ENCODE assay signal across 9 cellular contexts in the genomic region with DNA sequence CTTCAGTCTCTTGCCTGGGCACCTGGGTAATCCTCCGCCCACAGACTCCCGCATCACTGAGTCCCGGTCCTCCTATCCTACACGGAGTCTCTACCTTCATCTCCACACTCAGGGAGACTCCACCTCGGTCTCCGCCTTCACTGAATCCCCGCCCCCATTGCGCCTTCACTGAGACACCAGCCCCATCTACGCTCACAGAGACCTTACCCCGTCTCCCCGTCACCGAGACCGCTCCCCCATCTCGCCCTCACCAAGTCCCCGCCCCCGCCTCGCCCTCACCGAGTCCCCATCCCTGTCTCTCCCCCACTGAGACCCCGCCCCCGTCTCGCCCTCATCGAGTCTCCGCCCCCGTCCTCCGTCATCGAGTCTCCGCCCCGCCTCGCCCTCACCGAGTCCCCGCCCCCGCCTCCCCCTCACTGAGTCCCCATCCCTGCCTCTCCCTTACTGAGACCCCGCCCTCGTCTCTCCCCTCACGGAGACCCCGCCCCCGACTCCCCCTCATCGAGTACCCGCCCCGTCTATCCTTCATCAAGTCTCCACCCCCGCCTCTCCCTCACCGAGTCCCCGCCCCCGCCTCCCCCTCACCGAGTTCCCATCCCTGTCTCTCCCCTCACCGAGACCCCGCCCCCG. TPM values are rescaled to one million over a fixed set of nuclear protein-coding genes. Genes with fewer than 3 reads are reported as not detected.
A peak's percentile ranks its signal among the peaks of the same experiment; 100 is the strongest.
DNase-seq lines count a peak whose midpoint lies in the region; ATAC-seq and TF ChIP-seq lines count a peak whose summit lies in the region.
"Had no signal": no experiment of that assay in that cellular context is flagged by ENCODE, and none has a peak within 500 bp of the region (broad histone marks: within the 10 kb centered on the region; RNA-seq: fewer than 3 reads in every experiment).

No MANE protein-coding gene starts in this region.

- H3K4me1 ChIP-seq in tibial artery: peaks cover 0 to 10% (median 4%) of the 10 kb centered on the region in 4 donors

- peaks cover 23% of the 10 kb centered on the region for H3K4me1 Mint-ChIP-seq in T-helper 1 cell treated with Interleukin-12 subunit alpha and Interleukin-12 subunit beta and Interleukin-4 antibody, amounts not matched to agents 30 μg/mL and 1 μg/mL, for 36 hours (ENCODE audit: low read depth)

- ATAC-seq in GM21528 (IDR thresholded peaks at IDR 0.05; ENCODE audit: low FRiP score, unreplicated experiment) (peak; percentile 38), left cardiac atrium (peak; percentile 79 to 84)
- ATAC-seq: HCT116 had no signal

- DNase-seq in Ammon's horn (ENCODE audit: low spot score) (peak; percentile 97), NCI-H1105 (lab: John Stamatoyannopoulos, UW) (peak; percentile 84), amygdala (lab: John Stamatoyannopoulos, UW) (peak in 55 of 56 donors; percentile 80 to 99 (median 95)), left cardiac atrium (peak; percentile 97), pons (ENCODE audit: low spot score) (peak; percentile 95), tibial artery (peak; percentile 98)

- H3K27me3 ChIP-seq in tibial artery: no peaks in the 10 kb centered on the region

- peaks cover 5% of the 10 kb centered on the region for H3K36me3 Mint-ChIP-seq in T-helper 1 cell treated with Interleukin-12 subunit alpha and Interleukin-12 subunit beta and Interleukin-4 antibody, amounts not matched to agents 30 μg/mL and 1 μg/mL, for 36 hours (ENCODE audit: low read depth)

- peak overlapping the region; percentile 89 to 97 for H3K27ac ChIP-seq in tibial artery

- no peaks in the 10 kb centered on the region for H3K27me3 Mint-ChIP-seq in T-helper 1 cell treated with Interleukin-12 subunit alpha and Interleukin-12 subunit beta and Interleukin-4 antibody, amounts not matched to agents 30 μg/mL and 1 μg/mL, for 36 hours (ENCODE audit: low read depth)

- TF ChIP-seq CTCF in tibial artery (IDR thresholded peaks at IDR 0.05): no peak

- intact Hi-C loops in left cardiac atrium (cut with DNase I) (loop anchor here (5.0 to 10.0 kb wide), 2 partner anchors 169 to 467 kb away; a partner anchor contains a TSS), tibial artery (cut with DNase I; ENCODE audit: low total_unique reads) (loop anchor here (2.0 to 5.0 kb wide), 2 partner anchors 25 to 479 kb away; no protein-coding TSS in a partner anchor)

- peak overlapping the region; percentile 90 for H3K4me3 Mint-ChIP-seq in T-helper 1 cell treated with Interleukin-12 subunit alpha and Interleukin-12 subunit beta and Interleukin-4 antibody, amounts not matched to agents 30 μg/mL and 1 μg/mL, for 36 hours

- H3K36me3 ChIP-seq in tibial artery: no peaks in the 10 kb centered on the region

- peaks cover 4% of the 10 kb centered on the region for H3K9me3 Mint-ChIP-seq in T-helper 1 cell treated with Interleukin-12 subunit alpha and Interleukin-12 subunit beta and Interleukin-4 antibody, amounts not matched to agents 30 μg/mL and 1 μg/mL, for 36 hours

- peak overlapping the region; percentile 93 for H3K27ac Mint-ChIP-seq in T-helper 1 cell treated with Interleukin-12 subunit alpha and Interleukin-12 subunit beta and Interleukin-4 antibody, amounts not matched to agents 30 μg/mL and 1 μg/mL, for 36 hours

- H3K9me3 ChIP-seq in tibial artery: no peaks in the 10 kb centered on the region

- peak overlapping the region; percentile 62 to 68 for H3K4me3 ChIP-seq in tibial artery

RNA-seq across cellular contexts. Expression of a gene that starts 23.1 kb away (rescaled TPM):
- total RNA-seq in left cardiac atrium: 10 to 100 TPM in 1 of 2 donors, 1 to 10 TPM in 1; 8.8 to 12.7 TPM

RNA-seq across cellular contexts. Expression of a gene that starts 27.2 kb away (rescaled TPM):
- total RNA-seq in left cardiac atrium: 10 to 100 TPM; 12.8 to 14.5 TPM

RNA-seq across cellular contexts. Expression of a gene that starts 36.1 kb away (rescaled TPM):
- total RNA-seq in left cardiac atrium: 100 to 1,000 TPM; 414 to 466 TPM

RNA-seq across cellular contexts. Expression of a gene that starts 43.5 kb away (rescaled TPM):
- total RNA-seq in left cardiac atrium: 10 to 100 TPM; 73.7 to 74.9 TPM

Comparison
In these comparisons a context has a peak if more than half of its experiments do, and no peak if none do; other contexts are left out.
1. Peak in every context shown above with its lines: DNase-seq, ATAC-seq, H3K4me3 ChIP-seq and H3K27ac ChIP-seq.